Comparison of ENCODE assay signal across 9 cellular contexts in genomic region chr1:155137550-155137949, GRCh38. TPM values are rescaled to one million over a fixed set of nuclear protein-coding genes. Genes with fewer than 3 reads are reported as not detected.
DNase-seq lines count a peak whose midpoint lies in the region; ATAC-seq and TF ChIP-seq lines count a peak whose summit lies in the region.
"Had no signal": no experiment of that assay in that cellular context is flagged by ENCODE, and none has a peak within 500 bp of the region (broad histone marks: within the 10 kb centered on the region; RNA-seq: fewer than 3 reads in every experiment).

No MANE protein-coding gene starts in this region.

- H3K4me2 ChIP-seq in DND-41 (ENCODE audit: insufficient read depth, low read length), result peak overlapping the region; percentile 98

- H4K20me1 ChIP-seq in DND-41 (ENCODE audit: insufficient read depth, low read length), result peaks cover 11% of the 10 kb centered on the region; the same call in 1 of the 2 replicates

- peaks cover 18% of the 10 kb centered on the region for H3K27me3 Mint-ChIP-seq in brain
- H3K27me3 Mint-ChIP-seq in nephron progenitor cell (ENCODE audit: low read depth, poor library complexity), result peaks cover 10% of the 10 kb centered on the region

- H3K4me1 ChIP-seq in DND-41 (ENCODE audit: insufficient read depth, low read length) (peaks cover 55% of the 10 kb centered on the region), NT2/D1 (ENCODE audit: insufficient read depth, insufficient read length) (peaks cover 11% of the 10 kb centered on the region)

- H3K4me3 Mint-ChIP-seq in brain, result peak overlapping the region; percentile 92 to 98 (median 94)
- peak overlapping the region; percentile 94 for H3K4me3 Mint-ChIP-seq in nephron progenitor cell

- peak overlapping the region in 1 of 2 experiments; percentile 90; a peak in 1 of 4 replicates for H3K4me3 ChIP-seq in DND-41 (ENCODE audit: low read depth in 1 of 2, low read length in 2 of 2)
- H3K4me3 ChIP-seq in NT2/D1 (ENCODE audit: insufficient read length, low read depth), result no peak overlapping the region

- H3K36me3 ChIP-seq in DND-41 (ENCODE audit: insufficient read depth, low read length) (peaks cover 19% of the 10 kb centered on the region), NT2/D1 (ENCODE audit: insufficient read depth, insufficient read length, low read length) (peaks cover 36% of the 10 kb centered on the region)

- H3K4me1 Mint-ChIP-seq in brain (peaks cover 65% of the 10 kb centered on the region), nephron progenitor cell (peaks cover 68% of the 10 kb centered on the region)

- peak overlapping the region; percentile 36 to 100 (median 99) for H3K27ac Mint-ChIP-seq in brain
- no peak overlapping the region for H3K27ac Mint-ChIP-seq in nephron progenitor cell

- H2AFZ ChIP-seq in DND-41 (ENCODE audit: low read depth, low read length), result no peak overlapping the region

- H3K9ac ChIP-seq in DND-41 (ENCODE audit: low read depth, low read length) (peak overlapping the region; percentile 83), NT2/D1 (ENCODE audit: insufficient read length, low read depth) (peak overlapping the region; percentile 37)

- H3K9me3 ChIP-seq in DND-41 (ENCODE audit: insufficient read depth, low read length, severe bottlenecking) (no peaks in the 10 kb centered on the region), NT2/D1 (ENCODE audit: insufficient read depth, low read length) (no peaks in the 10 kb centered on the region)
- H3K9me3 ChIP-seq: heart right ventricle had no signal

- ATAC-seq in DND-41 (ENCODE audit: insufficient read depth, low read depth) (no peak), GM21737 (IDR thresholded peaks at IDR 0.05; ENCODE audit: unreplicated experiment) (no peak), GM18511 (IDR thresholded peaks at IDR 0.05; ENCODE audit: unreplicated experiment) (no peak)
- ATAC-seq: heart right ventricle had no signal

- H3K36me3 Mint-ChIP-seq in brain (peaks cover 14% of the 10 kb centered on the region), nephron progenitor cell (ENCODE audit: low read depth) (peaks cover 30% of the 10 kb centered on the region)

- TF ChIP-seq CTCF in DND-41 (IDR thresholded peaks at IDR 0.05; ENCODE audit: borderline replicate concordance, extremely low read depth, low read length, poor library complexity, severe bottlenecking) (no peak), brain (conservative IDR thresholded peaks at IDR 0.05) (no peak), nephron progenitor cell (IDR thresholded peaks at IDR 0.05) (no peak)

- H3K79me2 ChIP-seq in DND-41 (ENCODE audit: insufficient read depth, low read length), result peaks cover 37% of the 10 kb centered on the region

- H3K27me3 ChIP-seq in DND-41 (ENCODE audit: insufficient read depth, low read length, poor library complexity) (no peaks in the 10 kb centered on the region), NT2/D1 (ENCODE audit: insufficient read depth, insufficient read length) (peaks cover 7% of the 10 kb centered on the region)
- H3K27me3 ChIP-seq: heart right ventricle had no signal

- H3K9me3 Mint-ChIP-seq in brain, result no peaks in the 10 kb centered on the region
- no peaks in the 10 kb centered on the region for H3K9me3 Mint-ChIP-seq in nephron progenitor cell

- DNase-seq in DND-41 (no peak), NT2/D1 (ENCODE audit: low read depth, low spot score) (no peak), nephron progenitor cell (no peak), HuH-7 (ENCODE audit: low spot score) (no peak)
- DNase-seq: heart right ventricle, SW 1271 had no signal

- H3K27ac ChIP-seq in DND-41 (ENCODE audit: low read length), result peak overlapping the region; percentile 32

RNA-seq across cellular contexts. Expression of gene SLC50A1, which starts 1.9 kb away (rescaled TPM):
- 27.2 TPM for polyA plus RNA-seq in brain (ENCODE audit: insufficient read depth, low read depth, low replicate concordance)

RNA-seq across cellular contexts. Expression of gene DPM3, which starts 2.8 kb away (rescaled TPM):
- 167 TPM for polyA plus RNA-seq in brain (ENCODE audit: insufficient read depth, low read depth, low replicate concordance)

RNA-seq across cellular contexts. Expression of gene EFNA1, which starts 9.9 kb away (rescaled TPM):
- polyA plus RNA-seq in brain (ENCODE audit: insufficient read depth, low read depth, low replicate concordance), result 16.6 TPM

RNA-seq across cellular contexts. Expression of gene KRTCAP2, which starts 35.6 kb away (rescaled TPM):
- 390 TPM for polyA plus RNA-seq in brain (ENCODE audit: insufficient read depth, low read depth, low replicate concordance)

RNA-seq across cellular contexts. Expression of gene TRIM46, which starts 36.1 kb away (rescaled TPM):
- polyA plus RNA-seq in brain (ENCODE audit: insufficient read depth, low read depth, low replicate concordance), result 11.0 TPM
